Comparison of ENCODE assay signal across 10 cellular contexts in the genomic region with DNA sequence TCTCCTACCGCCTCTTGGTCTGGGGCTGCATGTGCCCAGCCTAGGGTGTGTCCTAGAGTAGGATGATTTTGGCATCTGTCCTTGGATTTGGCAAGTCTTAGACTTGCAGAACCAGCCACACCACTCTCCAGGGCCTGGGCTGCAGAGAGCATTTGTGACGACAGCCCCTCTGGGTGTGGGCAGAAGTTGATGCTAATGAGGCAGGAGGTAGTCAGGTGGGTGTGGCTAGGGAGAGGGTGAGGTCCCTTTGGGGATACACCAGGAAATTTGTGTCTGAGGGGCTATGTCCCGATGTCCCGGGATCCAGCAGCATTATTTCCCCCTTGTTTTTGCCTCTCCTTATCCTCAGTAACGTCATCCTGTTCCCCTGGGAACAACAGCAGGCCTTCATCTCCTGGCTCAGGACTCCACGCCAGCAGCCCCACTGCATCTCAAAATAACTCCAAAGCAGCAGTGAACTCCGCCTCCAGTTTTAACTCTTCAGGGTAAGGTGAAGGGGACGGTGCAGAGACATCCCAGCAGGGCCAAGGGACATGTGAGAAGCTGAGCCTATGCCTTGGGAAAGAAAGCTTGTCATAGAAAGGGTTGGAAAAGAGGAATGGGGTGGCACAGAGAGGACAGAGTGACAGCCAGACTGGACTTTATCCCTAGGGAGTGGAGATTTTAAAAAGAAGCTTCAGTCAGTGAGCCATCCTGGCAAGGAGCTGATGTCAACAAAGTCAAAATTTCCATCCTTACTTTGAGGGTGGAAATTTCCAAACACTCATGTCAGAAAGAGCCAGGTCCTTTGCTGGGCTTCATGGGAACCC. TPM values are rescaled to one million over a fixed set of nuclear protein-coding genes. Genes with fewer than 3 reads are reported as not detected.
DNase-seq lines count a peak whose midpoint lies in the region; ATAC-seq and TF ChIP-seq lines count a peak whose summit lies in the region.
"Had no signal": no experiment of that assay in that cellular context is flagged by ENCODE, and none has a peak within 500 bp of the region (broad histone marks: within the 10 kb centered on the region; RNA-seq: fewer than 3 reads in every experiment).

No MANE protein-coding gene starts in this region.

- no peak overlapping the region for H4K8ac ChIP-seq in mesenchymal stem cell (ENCODE audit: low read length)

- H3K4me3 ChIP-seq in epithelial cell of esophagus (ENCODE audit: low read length) (peak overlapping the region; percentile 40), mesenchymal stem cell (ENCODE audit: insufficient read depth in 1 of 2, low read depth in 1 of 2, low read length in 2 of 2) (peak overlapping the region in 1 of 2 experiments; percentile 53), urinary bladder (ENCODE audit: low read depth, low read length) (no peak overlapping the region)

- no peak for ATAC-seq in HG03520 (IDR thresholded peaks at IDR 0.05; ENCODE audit: unreplicated experiment)

- H3K9ac ChIP-seq in mesenchymal stem cell (ENCODE audit: low read length), result peak overlapping the region; percentile 63

- no peak overlapping the region for H3K27ac ChIP-seq in mesenchymal stem cell (ENCODE audit: low read length, poor library complexity, severe bottlenecking)
- H3K27ac ChIP-seq in urinary bladder (ENCODE audit: low read depth), result peak overlapping the region; percentile 62

- H2BK12ac ChIP-seq in mesenchymal stem cell (ENCODE audit: low read length in 2 of 2), result no peak overlapping the region

- H3K79me1 ChIP-seq in mesenchymal stem cell (replicated peaks; ENCODE audit: low read length, poor library complexity, severe bottlenecking), result no peaks in the 10 kb centered on the region

- no peak overlapping the region for H3K4me2 ChIP-seq in mesenchymal stem cell (ENCODE audit: low read length, poor library complexity, severe bottlenecking)

- H3K23ac ChIP-seq in mesenchymal stem cell (ENCODE audit: low read length in 2 of 2), result no peak overlapping the region

- TF ChIP-seq CTCF in epithelial cell of esophagus (IDR thresholded peaks at IDR 0.05; ENCODE audit: insufficient read depth, low read depth, low read length, missing control alignments), result no peak

- H3K36me3 ChIP-seq in mesenchymal stem cell (ENCODE audit: control insufficient read depth in 1 of 2, insufficient read depth in 2 of 2, low read depth in 1 of 2, low read length in 2 of 2) (no peaks in the 10 kb centered on the region), urinary bladder (ENCODE audit: insufficient read depth) (no peaks in the 10 kb centered on the region)

- H3K27me3 ChIP-seq in mesenchymal stem cell (ENCODE audit: control insufficient read depth in 1 of 2, insufficient read depth in 1 of 2, low read length in 2 of 2), result peaks cover 0 to 23% of the 10 kb centered on the region in 2 experiments

- H2BK15ac ChIP-seq in mesenchymal stem cell (ENCODE audit: low read depth, poor library complexity, severe bottlenecking), result no peak overlapping the region

- H4K91ac ChIP-seq in mesenchymal stem cell (ENCODE audit: low read length), result no peak overlapping the region

- no peak overlapping the region for H2BK5ac ChIP-seq in mesenchymal stem cell (ENCODE audit: low read depth, low read length, poor library complexity, severe bottlenecking)

- H3K14ac ChIP-seq in mesenchymal stem cell (ENCODE audit: low read length in 2 of 2), result no peak overlapping the region

- DNase-seq in NCI-H748 (lab: John Stamatoyannopoulos, UW; ENCODE audit: unreplicated experiment), result peak; percentile 52
- no peak for DNase-seq in NCI-H748 treated with DMSO at 0.1 percent for 48 hours (lab: John Stamatoyannopoulos, UW)
- peak; percentile 98 for DNase-seq in epithelial cell of esophagus (ENCODE audit: low read depth)
- DNase-seq in mesenchymal stem cell, result peak; percentile 56
- DNase-seq in stimulated activated naive CD4-positive, alpha-beta T cell (lab: John Stamatoyannopoulos, UW), result no peak
- no peak for DNase-seq in GOT3 (lab: John Stamatoyannopoulos, UW)
- DNase-seq: NCI-H187, T-helper 9 cell had no signal

- no peak overlapping the region for H2BK120ac ChIP-seq in mesenchymal stem cell (ENCODE audit: low read depth, low read length)

- no peak overlapping the region for H2AK5ac ChIP-seq in mesenchymal stem cell (ENCODE audit: low read length, severe bottlenecking)

- no peak overlapping the region for H3K18ac ChIP-seq in mesenchymal stem cell (ENCODE audit: low read depth in 1 of 2, low read length in 2 of 2)

- 34% methylated on average over 8 of the region's 8 CpGs for WGBS in mesenchymal stem cell
- 11% methylated on average over 8 of the region's 8 CpGs for WGBS in urinary bladder

- H3K9me3 ChIP-seq in mesenchymal stem cell (ENCODE audit: control insufficient read depth, low read length), result no peaks in the 10 kb centered on the region

- no peak overlapping the region for H2AFZ ChIP-seq in mesenchymal stem cell (ENCODE audit: low read depth, low read length)

- H3K4ac ChIP-seq in mesenchymal stem cell (ENCODE audit: low read depth in 1 of 2, low read length in 2 of 2), result no peak overlapping the region

- no peaks in the 10 kb centered on the region for H3K4me1 ChIP-seq in mesenchymal stem cell (ENCODE audit: control insufficient read depth, insufficient read depth, low read depth, low read length)
- no peaks in the 10 kb centered on the region for H3K4me1 ChIP-seq in urinary bladder (ENCODE audit: insufficient read depth)

RNA-seq across cellular contexts. Expression of a gene that starts 8.0 kb away (rescaled TPM):
- 8.5 TPM for polyA plus RNA-seq in mesenchymal stem cell (2013, experiment 1 of 2)
- 7.9 TPM for polyA plus RNA-seq in mesenchymal stem cell (2013, experiment 2 of 2)
- total RNA-seq in urinary bladder, result 11.2 TPM
- polyA plus RNA-seq in urinary bladder, result 4.6 TPM

RNA-seq across cellular contexts. Expression of a gene that starts 19.1 kb away (rescaled TPM):
- 45.2 TPM for polyA plus RNA-seq in mesenchymal stem cell (2013, experiment 1 of 2)
- 44.4 TPM for polyA plus RNA-seq in mesenchymal stem cell (2013, experiment 2 of 2)
- 167 TPM for total RNA-seq in urinary bladder
- 33.7 TPM for polyA plus RNA-seq in urinary bladder

Comparison
In these comparisons a context has a peak if more than half of its experiments do, and no peak if none do; other contexts are left out.
1. DNase-seq: peak in NCI-H748 (single experiment), epithelial cell of esophagus (single experiment) and mesenchymal stem cell (single experiment); none in NCI-H748 treated with DMSO at 0.1 percent for 48 hours (single experiment), stimulated activated naive CD4-positive, alpha-beta T cell (0 of 6) and GOT3 (single experiment).